Comparison of ENCODE assay signal across 24 cellular contexts in genomic region chr11:113908107-113908506, GRCh38. TPM values are rescaled to one million over a fixed set of nuclear protein-coding genes. Genes with fewer than 3 reads are reported as not detected.
A peak's percentile ranks its signal among the peaks of the same experiment; 100 is the strongest.
DNase-seq lines count a peak whose midpoint lies in the region; ATAC-seq and TF ChIP-seq lines count a peak whose summit lies in the region.
"Had no signal": no experiment of that assay in that cellular context is flagged by ENCODE, and none has a peak within 500 bp of the region (broad histone marks: within the 10 kb centered on the region; RNA-seq: fewer than 3 reads in every experiment).

No MANE protein-coding gene starts in this region.

- no peak overlapping the region for H3K4me3 Mint-ChIP-seq in endodermal cell
- H3K4me3 Mint-ChIP-seq: CD8-positive, alpha-beta T cell had no signal

- no peaks in the 10 kb centered on the region for H3K9me3 Mint-ChIP-seq in endodermal cell
- H3K9me3 Mint-ChIP-seq: CD8-positive, alpha-beta T cell had no signal

- H3K36me3 Mint-ChIP-seq in endodermal cell (ENCODE audit: low read depth) = no peaks in the 10 kb centered on the region
- H3K36me3 Mint-ChIP-seq: CD8-positive, alpha-beta T cell had no signal

- no peaks in the 10 kb centered on the region for H3K9me3 ChIP-seq in endodermal cell (ENCODE audit: control insufficient read depth, low read length)
- no peaks in the 10 kb centered on the region for H3K9me3 ChIP-seq in stomach
- H3K9me3 ChIP-seq: Peyer's patch, SJCRH30 had no signal

- no peak for TF ChIP-seq EP300 in stomach (IDR thresholded peaks at IDR 0.05)

- intact Hi-C loops in stomach (cut with DNase I; ENCODE audit: low total_unique reads) = loop anchor here (10.0 kb wide), 1 partner anchor 337 kb away; no protein-coding TSS in a partner anchor

- ATAC-seq in HG03354 (IDR thresholded peaks at IDR 0.05; ENCODE audit: poor library complexity, severe bottlenecking, unreplicated experiment) = no peak
- ATAC-seq: CD8-positive, alpha-beta T cell; HCT116 had no signal

- H3K27ac ChIP-seq in endodermal cell (ENCODE audit: low read depth, low read length) (no peak overlapping the region), stomach (no peak overlapping the region)
- H3K27ac ChIP-seq: 22Rv1, Peyer's patch, SJCRH30 had no signal

- H3K27me3 Mint-ChIP-seq in endodermal cell (ENCODE audit: insufficient read depth) = no peaks in the 10 kb centered on the region

- H3K36me3 ChIP-seq in endodermal cell (ENCODE audit: control insufficient read depth, insufficient read depth, low read length) (no peaks in the 10 kb centered on the region), stomach (no peaks in the 10 kb centered on the region)
- H3K36me3 ChIP-seq: Peyer's patch, SJCRH30 had no signal

- H3K4me1 Mint-ChIP-seq in endodermal cell = peaks cover 12% of the 10 kb centered on the region

- DNase-seq in DMS153 (lab: John Stamatoyannopoulos, UW) (peak; percentile 6), DMS153 treated with DMSO at 0.1 percent for 48 hours (lab: John Stamatoyannopoulos, UW; ENCODE audit: unreplicated experiment) (no peak), NCI-H69 (lab: John Stamatoyannopoulos, UW) (peak; percentile 64), endodermal cell (peak; percentile 18), stomach (no peak), LoVo (ENCODE audit: low spot score) (no peak)
- no peak for DNase-seq in activated CD4-positive, alpha-beta T cell treated with anti-CD3 and anti-CD28 coated beads for 48 hours
- DNase-seq: CD8-positive, alpha-beta T cell; GF-D8; GOT3; MM.1S; NCI-H1048; NCI-H1436 treated with DMSO at 0.1 percent for 48 hours; NCI-H1930; NCI-H345; NCI-H524; NCI-H82; Peyer's patch; SJCRH30 had no signal

- no peak overlapping the region for H3K27ac Mint-ChIP-seq in endodermal cell
- H3K27ac Mint-ChIP-seq: CD8-positive, alpha-beta T cell had no signal

- no peaks in the 10 kb centered on the region for H3K4me1 ChIP-seq in endodermal cell (ENCODE audit: control insufficient read depth, insufficient read depth, low read length)
- peaks cover 0 to 14% (median 10%) of the 10 kb centered on the region in 4 donors for H3K4me1 ChIP-seq in stomach
- H3K4me1 ChIP-seq: Peyer's patch, SJCRH30 had no signal

- H3K4me3 ChIP-seq in endodermal cell (ENCODE audit: low read length) = no peak overlapping the region
- H3K4me3 ChIP-seq in stomach = no peak overlapping the region
- H3K4me3 ChIP-seq: Peyer's patch, SJCRH30 had no signal

- TF ChIP-seq CTCF in endodermal cell (conservative IDR thresholded peaks at IDR 0.05) = no peak
- TF ChIP-seq CTCF in stomach (IDR thresholded peaks at IDR 0.05) = no peak

- TF ChIP-seq POLR2A in stomach (IDR thresholded peaks at IDR 0.05) = no peak

- no peak overlapping the region for H3K9ac ChIP-seq in endodermal cell (ENCODE audit: extremely low read depth, low read length, poor library complexity, severe bottlenecking)

- H3K27me3 ChIP-seq in endodermal cell (ENCODE audit: control insufficient read depth, insufficient read depth, low read length, poor library complexity, severe bottlenecking) (no peaks in the 10 kb centered on the region), stomach (no peaks in the 10 kb centered on the region)
- H3K27me3 ChIP-seq: Peyer's patch, SJCRH30 had no signal

- 93 to 94% methylated on average over 9 of the region's 9 CpGs for WGBS in endodermal cell (ENCODE audit: insufficient coverage in 1 of 2, insufficient read length in 1 of 2), 2 experiments
- WGBS in stomach, 5 donors = 75 to 88% (median 85%) methylated on average over 9 of the region's 9 CpGs

RNA-seq across cellular contexts. Expression of gene HTR3B, which starts 3.5 kb away (rescaled TPM):
- not detected for total RNA-seq in endodermal cell
- not detected for polyA plus RNA-seq in endodermal cell (2013, experiment 1 of 2)
- not detected for polyA plus RNA-seq in endodermal cell (2013, experiment 2 of 2)
- under 1 TPM in 1 of 5 donors, not detected in 4; 0.18 TPM for total RNA-seq in stomach
- polyA plus RNA-seq in stomach = not detected
- total RNA-seq: CD8-positive, alpha-beta T cell; LHCN-M2; OCI-LY7; SJCRH30 had no signal

RNA-seq across cellular contexts. Expression of gene USP28, which starts 32.7 kb away (rescaled TPM):
- 10 to 100 TPM; 67.0 to 73.7 TPM for total RNA-seq in endodermal cell
- polyA plus RNA-seq in endodermal cell (2013, experiment 1 of 2) = 53.9 TPM
- 48.2 TPM for polyA plus RNA-seq in endodermal cell (2013, experiment 2 of 2)
- 10 to 100 TPM in 2 of 5 donors, 1 to 10 TPM in 2, under 1 TPM in 1; 0.87 to 23.9 (median 8.9) TPM for total RNA-seq in stomach
- polyA plus RNA-seq in stomach = 1 to 10 TPM; 5.5 to 8.9 (median 7.2) TPM

Comparison
In these comparisons a context has a peak if more than half of its experiments do, and no peak if none do; other contexts are left out.
1. DNase-seq: peak in DMS153 (single experiment), NCI-H69 (single experiment) and endodermal cell (single experiment); none in DMS153 treated with DMSO at 0.1 percent for 48 hours (single experiment), stomach (single experiment), LoVo (single experiment) and activated CD4-positive, alpha-beta T cell treated with anti-CD3 and anti-CD28 coated beads for 48 hours (single experiment).